8 cellular contexts compared by ENCODE assay signal in genomic region chr2:119028327-119029174, GRCh38.
DNase-seq lines count a peak whose midpoint lies in the region; ATAC-seq and TF ChIP-seq lines count a peak whose summit lies in the region.

No MANE protein-coding gene starts in this region.

- H4K20me1 ChIP-seq in DOHH2 (ENCODE audit: control insufficient read depth, insufficient read depth, low read depth, low read length) (no peaks in the 10 kb centered on the region), IMR-90 (ENCODE audit: insufficient read depth, low read length) (no peaks in the 10 kb centered on the region)

- H3K27ac ChIP-seq in DOHH2 (ENCODE audit: low read depth, low read length) (no peak overlapping the region), IMR-90 (ENCODE audit: insufficient read depth, low read length) (no peak overlapping the region), WERI-Rb-1 (no peak overlapping the region), uterus (no peak overlapping the region)

- no TSS peak for BruUV-seq in IMR-90 (replicated peaks; lab: Mats Ljungman, UMichigan)

- TF ChIP-seq RAD21 in IMR-90 (IDR thresholded peaks at IDR 0.05; ENCODE audit: low read length) = peak; percentile 57

- H2BK20ac ChIP-seq in IMR-90 (ENCODE audit: low read depth, low read length) = no peak overlapping the region

- H4K5ac ChIP-seq in IMR-90 (ENCODE audit: low read depth, low read length) = no peak overlapping the region

- H3K79me1 ChIP-seq in IMR-90 (ENCODE audit: low read depth in 1 of 2, low read length in 2 of 2) = no peaks in the 10 kb centered on the region

- no peak overlapping the region for H3K14ac ChIP-seq in IMR-90 (replicated peaks; ENCODE audit: low read depth, low read length)

- intact Hi-C loops in IMR-90 (cut with micrococcal nuclease) (loop anchor here (1.0 kb wide), 1 partner anchor 263 kb away; no protein-coding TSS in a partner anchor), uterus (cut with DNase I; ENCODE audit: low total_unique reads) (no loop called here)

- TF ChIP-seq CTCF in DOHH2 (IDR thresholded peaks at IDR 0.05; ENCODE audit: low read depth, low read length, poor library complexity, severe bottlenecking) (peak; percentile 63), IMR-90 (conservative IDR thresholded peaks at IDR 0.05; ENCODE audit: low read depth, low read length) (peak; percentile 58), WERI-Rb-1 (IDR thresholded peaks at IDR 0.05; ENCODE audit: low read depth, low read length) (peak; percentile 83), uterus (IDR thresholded peaks at IDR 0.05) (no peak)

- 20% methylated on average over 1 of the region's 13 CpGs; no CpG with 5 or more reads in 1 of the 2 experiments for WGBS in IMR-90 (ENCODE audit: extremely low coverage in 2 of 2, insufficient read length in 1 of 2), 2 experiments

- H3K27me3 ChIP-seq in DOHH2 (ENCODE audit: control insufficient read depth, low read length) (no peaks in the 10 kb centered on the region), IMR-90 (ENCODE audit: control insufficient read depth, insufficient read depth, low read length) (no peaks in the 10 kb centered on the region), WERI-Rb-1 (ENCODE audit: insufficient read depth, low read depth, severe bottlenecking) (no peaks in the 10 kb centered on the region), uterus (no peaks in the 10 kb centered on the region)

- H3K4me1 ChIP-seq in DOHH2 (ENCODE audit: control insufficient read depth, low read length) (no peaks in the 10 kb centered on the region), IMR-90 (ENCODE audit: control insufficient read depth, insufficient read depth, low read length) (no peaks in the 10 kb centered on the region), uterus (no peaks in the 10 kb centered on the region)

- CTCF ChIA-PET in IMR-90 (lab: Yijun Ruan, JAX) = no interaction called here

- H3K4me3 Mint-ChIP-seq in activated T-cell treated with anti-CD3 and anti-CD28 coated beads, Interleukin-2, amount 50 U/mL, for 4 hours = no peak overlapping the region

- no peak overlapping the region for H3K18ac ChIP-seq in IMR-90 (ENCODE audit: low read depth, low read length)

- H4K91ac ChIP-seq in IMR-90 (ENCODE audit: insufficient read depth, low read depth, low read length) = no peak overlapping the region

- peak; percentile 44; the same call in 1 of the 2 replicates for ATAC-seq in IMR-90 (ENCODE audit: low read depth)
- no peak for ATAC-seq in HG03565 (IDR thresholded peaks at IDR 0.05; ENCODE audit: unreplicated experiment)
- no peak for ATAC-seq in activated T-cell treated with anti-CD3 and anti-CD28 coated beads, Interleukin-2, amount 50 U/mL, for 4 hours

- H3K9me2 ChIP-seq in DOHH2 (replicated peaks; ENCODE audit: control insufficient read depth, low read length) = no peaks in the 10 kb centered on the region

- no peak overlapping the region for H3K23ac ChIP-seq in IMR-90 (ENCODE audit: low read depth, low read length)

- in situ Hi-C loops in IMR-90 (cut with MboI; ENCODE audit: low sequenced_read_pairs) = loop anchor here (10.0 kb wide), 1 partner anchor 256 kb away; no protein-coding TSS in a partner anchor

- no peak overlapping the region for H2BK120ac ChIP-seq in IMR-90 (ENCODE audit: low read depth, low read length)

- no peak overlapping the region for H2BK15ac ChIP-seq in IMR-90 (ENCODE audit: low read depth, low read length)

- no peak overlapping the region for H2AFZ ChIP-seq in IMR-90 (replicated peaks; ENCODE audit: low read length, poor library complexity)

- POLR2A ChIA-PET in IMR-90 (lab: Charles Lee; ENCODE audit: unreplicated experiment) = no interaction called here

- dilution Hi-C loops in IMR-90 (cut with HindIII; ENCODE audit: low sequenced_read_pairs, unreplicated experiment) = no loop called here

- no peaks in the 10 kb centered on the region for H3K36me3 ChIP-seq in DOHH2 (ENCODE audit: control insufficient read depth, low read length)
- no peaks in the 10 kb centered on the region for H3K36me3 ChIP-seq in IMR-90 (ENCODE audit: control insufficient read depth, insufficient read depth, low read length)
- H3K36me3 ChIP-seq in WERI-Rb-1 = no peaks in the 10 kb centered on the region
- no peaks in the 10 kb centered on the region for H3K36me3 ChIP-seq in uterus

- H3K4ac ChIP-seq in IMR-90 (ENCODE audit: low read depth, low read length) = no peak overlapping the region

- H3K79me2 ChIP-seq in DOHH2 (ENCODE audit: control insufficient read depth, low read length) = no peaks in the 10 kb centered on the region

- no peak overlapping the region for H3K9ac ChIP-seq in IMR-90 (ENCODE audit: low read depth, low read length)

- TF ChIP-seq POLR2A in IMR-90 (IDR thresholded peaks at IDR 0.05; ENCODE audit: low read depth, low read length) = no peak
- no peak for TF ChIP-seq POLR2A in uterus (IDR thresholded peaks at IDR 0.05)

- H4K8ac ChIP-seq in IMR-90 (ENCODE audit: low read depth in 2 of 2, low read length in 2 of 2) = no peak overlapping the region

- no peaks in the 10 kb centered on the region for H3K9me3 Mint-ChIP-seq in activated T-cell treated with anti-CD3 and anti-CD28 coated beads, Interleukin-2, amount 50 U/mL, for 4 hours

- H3K9me3 ChIP-seq in DOHH2 (ENCODE audit: control insufficient read depth, insufficient read depth, low read length) (no peaks in the 10 kb centered on the region), IMR-90 (ENCODE audit: control insufficient read depth, insufficient read depth, low read length) (no peaks in the 10 kb centered on the region), WERI-Rb-1 (ENCODE audit: severe bottlenecking) (no peaks in the 10 kb centered on the region), uterus (no peaks in the 10 kb centered on the region)

- H3K4me2 ChIP-seq in DOHH2 (ENCODE audit: low read length) = no peak overlapping the region
- H3K4me2 ChIP-seq in IMR-90 (ENCODE audit: low read depth, low read length) = no peak overlapping the region

- H3K56ac ChIP-seq in IMR-90 (ENCODE audit: extremely low read depth, insufficient read depth, low read length) = no peak overlapping the region

- no peak overlapping the region for H2BK5ac ChIP-seq in IMR-90 (ENCODE audit: low read depth, low read length, poor library complexity, severe bottlenecking)

- H3F3A ChIP-seq in DOHH2 (ENCODE audit: control insufficient read depth, insufficient read depth) = no peaks in the 10 kb centered on the region

- no peaks in the 10 kb centered on the region for H3K36me3 Mint-ChIP-seq in activated T-cell treated with anti-CD3 and anti-CD28 coated beads, Interleukin-2, amount 50 U/mL, for 4 hours (ENCODE audit: insufficient read depth)

- DNase-seq in IMR-90 (peak; percentile 25), WERI-Rb-1 (peak; percentile 80), lung microvascular endothelial cell (ENCODE audit: low read depth in 2 of 2) (peak; percentile 36 to 46), uterus (no peak)
- no peak for DNase-seq in stimulated activated CD4-positive, alpha-beta T cell treated with anti-CD3 and anti-CD28 coated beads, Interleukin-4, amount 100 ng/mL, for 1 hour
- DNase-seq in activated T-cell treated with anti-CD3 and anti-CD28 coated beads, Interleukin-2, amount 50 U/mL, for 4 hours = no peak

- H3K4me3 ChIP-seq in DOHH2 (ENCODE audit: low read length) (no peak overlapping the region), IMR-90 (ENCODE audit: insufficient read depth, low read depth, low read length) (no peak overlapping the region), WERI-Rb-1 (ENCODE audit: low read depth, low read length) (no peak overlapping the region), uterus (no peak overlapping the region)

- H3K9me1 ChIP-seq in IMR-90 (ENCODE audit: insufficient read depth, low read length) = no peaks in the 10 kb centered on the region; the same call in 1 of the 2 replicates

- H2AK9ac ChIP-seq in IMR-90 (replicated peaks; ENCODE audit: low read depth, low read length, poor library complexity) = no peak overlapping the region

- H2AK5ac ChIP-seq in IMR-90 (ENCODE audit: low read depth, low read length) = no peak overlapping the region

- H3K4me1 Mint-ChIP-seq in activated T-cell treated with anti-CD3 and anti-CD28 coated beads, Interleukin-2, amount 50 U/mL, for 4 hours (ENCODE audit: low read depth) = no peaks in the 10 kb centered on the region

- peaks cover 11% of the 10 kb centered on the region for H3K27me3 Mint-ChIP-seq in activated T-cell treated with anti-CD3 and anti-CD28 coated beads, Interleukin-2, amount 50 U/mL, for 4 hours (ENCODE audit: low read depth)

TF ChIP-seq in IMR-90, 13 proteins besides CTCF, POLR2A, EP300 and RAD21:
- TF ChIP-seq SMC3 (IDR thresholded peaks at IDR 0.05; ENCODE audit: low read depth, low read length) = peak; percentile 49
- no peak for TF ChIP-seq CEBPB (IDR thresholded peaks at IDR 0.05; ENCODE audit: low read depth, low read length)

Comparison
In these comparisons a context has a peak if more than half of its experiments do, and no peak if none do; other contexts are left out.
1. CTCF ChIP-seq: peak in DOHH2 (single experiment), IMR-90 (single experiment) and WERI-Rb-1 (single experiment); none in uterus (0 of 4).
2. DNase-seq: peak in IMR-90 (single experiment), WERI-Rb-1 (single experiment) and lung microvascular endothelial cell (2 of 2); none in stimulated activated CD4-positive, alpha-beta T cell treated with anti-CD3 and anti-CD28 coated beads, Interleukin-4, amount 100 ng/mL, for 1 hour (single experiment), activated T-cell treated with anti-CD3 and anti-CD28 coated beads, Interleukin-2, amount 50 U/mL, for 4 hours (single experiment) and uterus (0 of 2).